In genomic region chrX:13936804-13937203, GRCh38 we compare ENCODE assay signal across 21 cellular contexts.
DNase-seq lines count a peak whose midpoint lies in the region; ATAC-seq and TF ChIP-seq lines count a peak whose summit lies in the region.
"Had no signal": no experiment of that assay in that cellular context is flagged by ENCODE, and none has a peak within 500 bp of the region (broad histone marks: within the 10 kb centered on the region; RNA-seq: fewer than 3 reads in every experiment).

No MANE protein-coding gene starts in this region.

- H3K4me1 ChIP-seq in mesendoderm (ENCODE audit: control insufficient read depth, low read depth, low read length) = no peaks in the 10 kb centered on the region
- H3K4me1 ChIP-seq in colonic mucosa = no peaks in the 10 kb centered on the region

- no peak overlapping the region for H2BK15ac ChIP-seq in mesendoderm (replicated peaks; ENCODE audit: low read depth)

- H3K36me3 ChIP-seq in mesendoderm (ENCODE audit: control insufficient read depth, insufficient read depth, low read length) (no peaks in the 10 kb centered on the region), colonic mucosa (no peaks in the 10 kb centered on the region)
- H3K36me3 ChIP-seq: heart left ventricle, transverse colon had no signal

- no peaks in the 10 kb centered on the region for H3K27me3 ChIP-seq in mesendoderm (ENCODE audit: insufficient read depth, low read length, poor library complexity)
- peaks cover 38% of the 10 kb centered on the region for H3K27me3 ChIP-seq in colonic mucosa

- H3K4me2 ChIP-seq in mesendoderm (ENCODE audit: low read length) = no peak overlapping the region

- H4K5ac ChIP-seq in mesendoderm (ENCODE audit: low read length) = no peak overlapping the region

- H2BK120ac ChIP-seq in mesendoderm (ENCODE audit: low read depth, low read length) = no peak overlapping the region

- no peaks in the 10 kb centered on the region for H3K79me1 ChIP-seq in mesendoderm (ENCODE audit: low read length)

- no peak overlapping the region for H3K18ac ChIP-seq in mesendoderm (ENCODE audit: low read length)

- no peak overlapping the region for H4K8ac ChIP-seq in mesendoderm (ENCODE audit: low read depth, low read length)

- no peak for TF ChIP-seq CTCF in colonic mucosa (IDR thresholded peaks at IDR 0.05)

- H3K9me3 ChIP-seq in colonic mucosa = no peaks in the 10 kb centered on the region
- H3K9me3 ChIP-seq: heart left ventricle, transverse colon had no signal

- no peak overlapping the region for H3K4me3 ChIP-seq in mesendoderm (ENCODE audit: low read length)
- no peak overlapping the region for H3K4me3 ChIP-seq in colonic mucosa

- H3K27ac ChIP-seq in cingulate gyrus (ENCODE audit: low read depth, low read length) (peak overlapping the region; percentile 87), mesendoderm (ENCODE audit: low read depth, low read length) (no peak overlapping the region), temporal lobe (ENCODE audit: low read depth, low read length) (peak overlapping the region; percentile 84), colonic mucosa (no peak overlapping the region)
- H3K27ac ChIP-seq: heart left ventricle, HL-60, KMS-11, transverse colon had no signal

- H3K79me2 ChIP-seq in mesendoderm (ENCODE audit: control insufficient read depth, insufficient read depth, low read length) = no peaks in the 10 kb centered on the region

- H3K56ac ChIP-seq in mesendoderm (ENCODE audit: low read length) = peak overlapping the region; percentile 54

- no peak overlapping the region for H3K23ac ChIP-seq in mesendoderm (ENCODE audit: low read length)

- H3K9ac ChIP-seq in mesendoderm (ENCODE audit: low read length) = peak overlapping the region; percentile 21
- H3K9ac ChIP-seq in colonic mucosa (ENCODE audit: low read depth in 2 of 2, low read length in 2 of 2) = no peak overlapping the region
- H3K9ac ChIP-seq: KMS-11 had no signal

- WGBS in mesendoderm (ENCODE audit: extremely low coverage, insufficient coverage, low lambda C conversion rate) = no CpG with 5 or more reads among the region's 8 CpGs

- ATAC-seq in GM21717 (IDR thresholded peaks at IDR 0.05; ENCODE audit: unreplicated experiment) = no peak
- ATAC-seq: esophagus mucosa; stimulated activated effector memory CD8-positive, alpha-beta T cell treated with anti-CD3 and anti-CD28 coated beads, Interleukin-12 subunit alpha, Interleukin-12 subunit beta, amount 100 ng/mL, for 72 hours had no signal

- no peak overlapping the region for H2AK5ac ChIP-seq in mesendoderm (ENCODE audit: low read length)

- H3K4ac ChIP-seq in mesendoderm (ENCODE audit: low read depth, low read length) = no peak overlapping the region

- intact Hi-C loops in colonic mucosa (cut with DNase I) = no loop called here

- DNase-seq in NCI-H82 (lab: John Stamatoyannopoulos, UW) (peak; percentile 6), NCI-H82 treated with DMSO at 0.1 percent for 48 hours (lab: John Stamatoyannopoulos, UW; ENCODE audit: unreplicated experiment) (no peak), mesendoderm (no peak), colonic mucosa (no peak), middle frontal gyrus (ENCODE audit: extremely low spot score, low spot score) (no peak)
- DNase-seq: activated CD4-positive, alpha-beta T cell treated with anti-CD3 and anti-CD28 coated beads, Interleukin-2, amount 10 ng/mL, durations not matched to agents 7 days and 5 days; activated naive CD4-positive, alpha-beta T cell; dermis blood vessel endothelial cell; heart left ventricle; NCI-H1436 treated with DMSO at 0.1 percent for 48 hours; NCI-H226; small intestine; SW 1271; transverse colon had no signal

- no peak overlapping the region for H2BK5ac ChIP-seq in mesendoderm (ENCODE audit: low read length)

Comparison
In these comparisons a context has a peak if more than half of its experiments do, and no peak if none do; other contexts are left out.
1. H3K27ac ChIP-seq: peak in cingulate gyrus (single experiment) and temporal lobe (single experiment); none in mesendoderm (single experiment) and colonic mucosa (single experiment).